In the genomic region with DNA sequence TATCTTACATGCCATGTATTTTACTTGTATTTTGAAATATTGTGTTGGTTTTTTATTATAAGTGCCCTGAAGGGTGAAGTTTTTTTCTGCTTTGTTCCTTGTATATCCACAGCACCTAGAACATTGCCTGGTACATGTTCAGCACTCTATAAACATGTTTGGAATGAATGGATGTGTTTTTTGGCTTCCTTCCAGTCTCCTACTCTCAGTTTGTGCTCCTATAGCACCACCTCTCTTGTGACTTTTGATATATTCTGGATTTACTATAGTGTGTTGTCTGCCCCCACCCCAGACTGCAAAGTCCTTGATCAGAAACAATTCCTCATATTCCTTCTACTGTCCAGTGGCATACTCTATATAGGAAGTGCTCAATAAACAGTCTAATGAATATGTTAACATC, we compare ENCODE assay signal across 15 cellular contexts.
A peak's percentile ranks its signal among the peaks of the same experiment; 100 is the strongest.
DNase-seq lines count a peak whose midpoint lies in the region; ATAC-seq, FAIRE-seq and TF ChIP-seq lines count a peak whose summit lies in the region.
"Had no signal": no experiment of that assay in that cellular context is flagged by ENCODE, and none has a peak within 500 bp of the region (broad histone marks: within the 10 kb centered on the region; RNA-seq: fewer than 3 reads in every experiment).

No MANE protein-coding gene starts in this region.

- H2AFZ ChIP-seq in K562 (ENCODE audit: low read depth, low read length) = no peak overlapping the region

- TF ChIP-seq POLR2A in K562 (conservative IDR thresholded peaks at IDR 0.05) = no peak
- no peak for TF ChIP-seq POLR2A in GM18505 (IDR thresholded peaks at IDR 0.05; ENCODE audit: borderline replicate concordance, extremely low read depth, insufficient read depth, insufficient read length)

- TF ChIP-seq RAD21 in K562 (CRISPR knock-in tag; conservative IDR thresholded peaks at IDR 0.05 in 1 of 2, IDR thresholded peaks at IDR 0.05 in 1 of 2) = peak in 1 of 2 experiments; percentile 21; a peak in 1 of 4 replicates

- no peaks in the 10 kb centered on the region for H3K79me2 ChIP-seq in K562 (ENCODE audit: control insufficient read depth, insufficient read depth, low read length)

- TF ChIP-seq CTCF in AG10803 (conservative IDR thresholded peaks at IDR 0.05; ENCODE audit: low read length) (no peak), HFF-Myc (IDR thresholded peaks at IDR 0.05; ENCODE audit: low read depth, low read length, missing control alignments) (no peak), K562 (IDR thresholded peaks at IDR 0.05 in 2 of 3, conservative IDR thresholded peaks at IDR 0.05 in 1 of 3; ENCODE audit: insufficient read depth in 2 of 3, low read depth in 1 of 3, low read length in 3 of 3) (peak in 1 of 3 experiments; percentile 25; a peak in 1 of 6 replicates), foreskin fibroblast (IDR thresholded peaks at IDR 0.05; ENCODE audit: low read depth, low read length) (no peak)

- no peaks in the 10 kb centered on the region for H3K36me3 ChIP-seq in K562 (ENCODE audit: control insufficient read depth, insufficient read depth, low read length)

- no peak overlapping the region for H3K27ac ChIP-seq in K562 (ENCODE audit: extremely low read depth, low read depth, low read length)
- H3K27ac ChIP-seq: HL-60 had no signal

- H3K4me1 ChIP-seq in K562 (replicated peaks in 1 of 2; ENCODE audit: control insufficient read depth in 2 of 2, insufficient read depth in 2 of 2, low read length in 2 of 2) = no peaks in the 10 kb centered on the region

- H3K4me3 ChIP-seq in AG10803 (ENCODE audit: low read length) = no peak overlapping the region
- no peak overlapping the region for H3K4me3 ChIP-seq in HFF-Myc (replicated peaks; ENCODE audit: low read depth, low read length)
- H3K4me3 ChIP-seq in K562 = no peak overlapping the region
- no peak overlapping the region for H3K4me3 ChIP-seq in foreskin fibroblast (ENCODE audit: low read depth in 1 of 2, low read length in 2 of 2)

- H4K20me1 ChIP-seq in K562 (replicated peaks; ENCODE audit: control insufficient read depth, insufficient read depth, low read length) = no peaks in the 10 kb centered on the region

- in situ Hi-C loops in K562 (cut with MboI) = no loop called here

- no peak for FAIRE-seq in K562 (lab: Jason Lieb, UNC)

- ATAC-seq in K562 (no peak), GM21717 (IDR thresholded peaks at IDR 0.05; ENCODE audit: unreplicated experiment) (no peak), HG03039 (IDR thresholded peaks at IDR 0.05; ENCODE audit: unreplicated experiment) (no peak), GM18505 (IDR thresholded peaks at IDR 0.05; ENCODE audit: unreplicated experiment) (no peak)
- ATAC-seq: activated CD8-positive, alpha-beta T cell treated with anti-CD3 and anti-CD28 coated beads, Interleukin-2, amount 10 ng/mL, durations not matched to agents 7 days and 5 days; left cardiac atrium had no signal

- no peaks in the 10 kb centered on the region for H3K9me1 ChIP-seq in K562 (ENCODE audit: control insufficient read depth, insufficient read depth, low read length)

- BruUV-seq in K562 (replicated peaks; lab: Mats Ljungman, UMichigan) = no TSS peak

- DNase-seq in AG10803 (ENCODE audit: low read depth) (peak; percentile 9), HFF-Myc (ENCODE audit: extremely low read depth, low read depth) (peak; percentile 3), K562 (ENCODE audit: extremely low read depth in 1 of 4, low spot score in 3 of 4) (no peak), foreskin fibroblast (peak; percentile 3 to 42), nucleus accumbens (lab: John Stamatoyannopoulos, UW) (no peak)
- DNase-seq: activated CD8-positive, alpha-beta T cell treated with anti-CD3 and anti-CD28 coated beads, Interleukin-2, amount 10 ng/mL, durations not matched to agents 7 days and 5 days; DMS153; effector memory CD4-positive, alpha-beta T cell; left cardiac atrium; NCI-H2081; SIG-M5 had no signal

- CTCF ChIA-PET in K562 (lab: Yijun Ruan, JAX; ENCODE audit: low intra/inter-chr PET ratio) = interaction anchor here (0.6 to 1.2 kb wide), 2 partner anchors 344 to 345 kb away, joined by 3 to 6 read pairs; no protein-coding TSS in a partner anchor

- intact Hi-C loops in K562 (cut with micrococcal nuclease) = no loop called here

- TF ChIP-seq EP300 in K562 (IDR thresholded peaks at IDR 0.05; ENCODE audit: low read length) = no peak

- H3K4me2 ChIP-seq in K562 (ENCODE audit: insufficient read depth, low read length) = no peak overlapping the region

- H3K27me3 ChIP-seq in K562 (ENCODE audit: control insufficient read depth in 2 of 2, insufficient read depth in 2 of 2, low read length in 2 of 2) = peaks cover 0 to 2% of the 10 kb centered on the region in 2 experiments; a peak in 4 of 5 replicates

- POLR2A ChIA-PET in K562 (lab: Yijun Ruan, JAX) = no interaction called here

- H3K9ac ChIP-seq in K562 (ENCODE audit: insufficient read depth in 1 of 2, low read depth in 2 of 2, low read length in 2 of 2) = no peak overlapping the region

- no peaks in the 10 kb centered on the region for H3K9me3 ChIP-seq in K562 (replicated peaks; ENCODE audit: control insufficient read depth, insufficient read depth, low read depth, low read length)

TF ChIP-seq in K562, 482 proteins besides CTCF, POLR2A, EP300 and RAD21:
- TF ChIP-seq RFX1 (IDR thresholded peaks at IDR 0.05) (no peak), CREB1 (IDR thresholded peaks at IDR 0.05) (no peak), CREB1 (CRISPR knock-in tag; IDR thresholded peaks at IDR 0.05) (no peak), PHF8 (IDR thresholded peaks at IDR 0.05; ENCODE audit: borderline replicate concordance, low read length) (0 out of 2 replicates have a peak, but pooled peaks have one; percentile 6), NFIC (IDR thresholded peaks at IDR 0.05) (peak; percentile 90), LEF1 (IDR thresholded peaks at IDR 0.05) (no peak), MIER1 (IDR thresholded peaks at IDR 0.05; ENCODE audit: low read depth) (no peak)
- TF ChIP-seq, protein P1, sequence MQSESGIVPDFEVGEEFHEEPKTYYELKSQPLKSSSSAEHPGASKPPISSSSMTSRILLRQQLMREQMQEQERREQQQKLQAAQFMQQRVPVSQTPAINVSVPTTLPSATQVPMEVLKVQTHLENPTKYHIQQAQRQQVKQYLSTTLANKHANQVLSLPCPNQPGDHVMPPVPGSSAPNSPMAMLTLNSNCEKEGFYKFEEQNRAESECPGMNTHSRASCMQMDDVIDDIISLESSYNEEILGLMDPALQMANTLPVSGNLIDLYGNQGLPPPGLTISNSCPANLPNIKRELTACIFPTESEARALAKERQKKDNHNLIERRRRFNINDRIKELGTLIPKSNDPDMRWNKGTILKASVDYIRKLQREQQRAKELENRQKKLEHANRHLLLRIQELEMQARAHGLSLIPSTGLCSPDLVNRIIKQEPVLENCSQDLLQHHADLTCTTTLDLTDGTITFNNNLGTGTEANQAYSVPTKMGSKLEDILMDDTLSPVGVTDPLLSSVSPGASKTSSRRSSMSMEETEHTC (IDR thresholded peaks at IDR 0.05) = no peak
- TF ChIP-seq, protein P2, sequence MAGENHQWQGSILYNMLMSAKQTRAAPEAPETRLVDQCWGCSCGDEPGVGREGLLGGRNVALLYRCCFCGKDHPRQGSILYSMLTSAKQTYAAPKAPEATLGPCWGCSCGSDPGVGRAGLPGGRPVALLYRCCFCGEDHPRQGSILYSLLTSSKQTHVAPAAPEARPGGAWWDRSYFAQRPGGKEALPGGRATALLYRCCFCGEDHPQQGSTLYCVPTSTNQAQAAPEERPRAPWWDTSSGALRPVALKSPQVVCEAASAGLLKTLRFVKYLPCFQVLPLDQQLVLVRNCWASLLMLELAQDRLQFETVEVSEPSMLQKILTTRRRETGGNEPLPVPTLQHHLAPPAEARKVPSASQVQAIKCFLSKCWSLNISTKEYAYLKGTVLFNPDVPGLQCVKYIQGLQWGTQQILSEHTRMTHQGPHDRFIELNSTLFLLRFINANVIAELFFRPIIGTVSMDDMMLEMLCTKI (IDR thresholded peaks at IDR 0.05; ENCODE audit: partially characterized antibody) = no peak
- TF ChIP-seq, protein P3, sequence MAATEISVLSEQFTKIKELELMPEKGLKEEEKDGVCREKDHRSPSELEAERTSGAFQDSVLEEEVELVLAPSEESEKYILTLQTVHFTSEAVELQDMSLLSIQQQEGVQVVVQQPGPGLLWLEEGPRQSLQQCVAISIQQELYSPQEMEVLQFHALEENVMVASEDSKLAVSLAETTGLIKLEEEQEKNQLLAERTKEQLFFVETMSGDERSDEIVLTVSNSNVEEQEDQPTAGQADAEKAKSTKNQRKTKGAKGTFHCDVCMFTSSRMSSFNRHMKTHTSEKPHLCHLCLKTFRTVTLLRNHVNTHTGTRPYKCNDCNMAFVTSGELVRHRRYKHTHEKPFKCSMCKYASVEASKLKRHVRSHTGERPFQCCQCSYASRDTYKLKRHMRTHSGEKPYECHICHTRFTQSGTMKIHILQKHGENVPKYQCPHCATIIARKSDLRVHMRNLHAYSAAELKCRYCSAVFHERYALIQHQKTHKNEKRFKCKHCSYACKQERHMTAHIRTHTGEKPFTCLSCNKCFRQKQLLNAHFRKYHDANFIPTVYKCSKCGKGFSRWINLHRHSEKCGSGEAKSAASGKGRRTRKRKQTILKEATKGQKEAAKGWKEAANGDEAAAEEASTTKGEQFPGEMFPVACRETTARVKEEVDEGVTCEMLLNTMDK (IDR thresholded peaks at IDR 0.05; ENCODE audit: borderline replicate concordance, insufficient read depth, low read depth, low read length, poor library complexity, severe bottlenecking) = no peak
- TF ChIP-seq, protein P4, sequence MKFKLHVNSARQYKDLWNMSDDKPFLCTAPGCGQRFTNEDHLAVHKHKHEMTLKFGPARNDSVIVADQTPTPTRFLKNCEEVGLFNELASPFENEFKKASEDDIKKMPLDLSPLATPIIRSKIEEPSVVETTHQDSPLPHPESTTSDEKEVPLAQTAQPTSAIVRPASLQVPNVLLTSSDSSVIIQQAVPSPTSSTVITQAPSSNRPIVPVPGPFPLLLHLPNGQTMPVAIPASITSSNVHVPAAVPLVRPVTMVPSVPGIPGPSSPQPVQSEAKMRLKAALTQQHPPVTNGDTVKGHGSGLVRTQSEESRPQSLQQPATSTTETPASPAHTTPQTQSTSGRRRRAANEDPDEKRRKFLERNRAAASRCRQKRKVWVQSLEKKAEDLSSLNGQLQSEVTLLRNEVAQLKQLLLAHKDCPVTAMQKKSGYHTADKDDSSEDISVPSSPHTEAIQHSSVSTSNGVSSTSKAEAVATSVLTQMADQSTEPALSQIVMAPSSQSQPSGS (CRISPR knock-in tag; IDR thresholded peaks at IDR 0.05) = no peak

Comparison
In these comparisons a context has a peak if more than half of its experiments do, and no peak if none do; other contexts are left out.
1. DNase-seq: peak in AG10803 (single experiment), HFF-Myc (single experiment) and foreskin fibroblast (2 of 2); none in K562 (0 of 4) and nucleus accumbens (0 of 56).